ENCODE assay signal across 8 cellular contexts in the genomic region with DNA sequence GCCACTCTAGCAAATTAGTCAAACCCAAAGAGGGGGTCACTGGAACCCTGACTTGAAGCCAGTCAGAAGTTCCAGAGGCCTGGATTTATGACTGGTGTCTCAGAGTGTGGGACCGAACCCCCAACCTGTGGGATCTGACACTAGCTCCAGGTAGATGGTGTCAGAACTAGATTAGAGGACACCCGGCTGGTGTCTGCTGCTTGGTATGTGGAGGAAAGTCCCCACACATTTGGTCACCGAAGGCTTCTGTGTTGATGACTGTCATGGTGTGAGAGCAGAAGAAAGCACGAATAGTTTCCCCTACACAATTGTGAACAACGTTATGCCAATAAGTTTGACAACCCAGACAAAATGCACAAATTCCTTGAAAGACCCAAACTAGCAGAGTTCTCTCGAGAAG.
"Had no signal": no experiment of that assay in that cellular context is flagged by ENCODE, and none has a peak within 500 bp of the region (broad histone marks: within the 10 kb centered on the region; RNA-seq: fewer than 3 reads in every experiment).

No MANE protein-coding gene starts in this region.

- ATAC-seq: GM23338, K562 had no signal

- H3K4me2 ChIP-seq: GM23338 had no signal

- FAIRE-seq: H1, H54, K562 had no signal

- H3K4me3 ChIP-seq: GM23338, K562 had no signal

- DNase-seq: H9, HCEC 1CT, IMR-90 had no signal

- H2AFZ ChIP-seq: GM23338 had no signal

- H3K27ac ChIP-seq: HL-60 had no signal
